ENCODE assay signal across 8 cellular contexts in the genomic region with DNA sequence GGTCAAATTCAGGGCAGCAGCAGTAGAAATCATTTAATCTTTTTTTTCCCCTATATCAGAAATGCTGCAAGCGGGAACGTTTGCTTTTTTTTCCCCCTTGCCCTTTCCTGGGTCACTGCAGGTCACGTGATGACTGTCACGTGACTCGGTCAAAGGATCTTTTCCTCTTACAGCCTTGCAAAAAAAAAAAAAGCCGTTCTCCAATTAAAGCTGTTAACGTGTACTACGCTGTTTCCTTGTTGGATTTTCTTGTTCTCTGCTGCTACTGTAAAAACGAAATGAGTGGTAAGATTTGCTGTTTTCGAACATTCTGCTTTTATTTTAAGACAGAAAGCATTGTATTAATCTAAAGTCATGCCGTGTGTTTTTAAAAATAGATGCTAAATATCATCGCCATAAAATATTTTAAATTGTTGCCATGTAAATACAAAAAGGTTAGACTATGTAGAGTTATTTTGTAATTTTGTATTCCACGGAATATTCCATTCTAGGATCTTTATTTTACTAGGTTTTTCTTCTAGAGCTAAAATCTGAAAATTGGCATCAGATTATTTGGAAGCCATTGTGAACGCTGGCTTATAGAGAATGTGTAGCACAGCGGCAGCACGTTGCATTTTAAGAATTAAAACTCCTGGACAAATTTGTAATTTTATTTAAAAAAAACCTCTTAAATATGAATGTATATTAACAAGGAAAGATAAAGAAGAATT.
A peak's percentile ranks its signal among the peaks of the same experiment; 100 is the strongest.
DNase-seq lines count a peak whose midpoint lies in the region; ATAC-seq and TF ChIP-seq lines count a peak whose summit lies in the region.

No MANE protein-coding gene starts in this region.

- H3K9me3 Mint-ChIP-seq in activated CD8-positive, alpha-beta T cell treated with anti-CD3 and anti-CD28 coated beads for 36 hours: no peaks in the 10 kb centered on the region

- TF ChIP-seq CTCF in GM06990 (IDR thresholded peaks at IDR 0.05; ENCODE audit: insufficient read depth, low read length, poor library complexity, severe bottlenecking): no peak
- no peak for TF ChIP-seq CTCF in activated CD8-positive, alpha-beta T cell treated with anti-CD3 and anti-CD28 coated beads for 36 hours (IDR thresholded peaks at IDR 0.05)

- peak overlapping the region; percentile 88 for H3K4me3 Mint-ChIP-seq in activated CD8-positive, alpha-beta T cell treated with anti-CD3 and anti-CD28 coated beads for 36 hours

- peak overlapping the region; percentile 94 for H3K27ac Mint-ChIP-seq in activated CD8-positive, alpha-beta T cell treated with anti-CD3 and anti-CD28 coated beads for 36 hours

- H3K36me3 ChIP-seq in GM06990 (ENCODE audit: control insufficient read depth, insufficient read depth, low read length): no peaks in the 10 kb centered on the region

- intact Hi-C loops in activated CD8-positive, alpha-beta T cell treated with anti-CD3 and anti-CD28 coated beads for 36 hours (cut with micrococcal nuclease): loop anchor here (5.0 kb wide), 1 partner anchor 133 kb away; the partner anchor contains the start of gene FNDC3A

- no peaks in the 10 kb centered on the region for H3K27me3 ChIP-seq in GM06990 (replicated peaks; ENCODE audit: control insufficient read depth, insufficient read depth, low read length)

- CTCF ChIA-PET in activated CD8-positive, alpha-beta T cell treated with anti-CD3 and anti-CD28 coated beads for 36 hours (lab: Charles Lee): interaction anchor here (0.9 to 2.5 kb wide), 2 partner anchors 11 to 15 kb away, joined by 4 to 10 read pairs; no protein-coding TSS in a partner anchor

- no peaks in the 10 kb centered on the region for H3K27me3 Mint-ChIP-seq in activated CD8-positive, alpha-beta T cell treated with anti-CD3 and anti-CD28 coated beads for 36 hours

- H3K36me3 Mint-ChIP-seq in activated CD8-positive, alpha-beta T cell treated with anti-CD3 and anti-CD28 coated beads for 36 hours (ENCODE audit: low read depth): peaks cover 10% of the 10 kb centered on the region

- DNase-seq in GM06990 (ENCODE audit: extremely low read depth, insufficient read length): peak; percentile 44
- peak; percentile 90 for DNase-seq in NCI-H82 treated with DMSO at 0.1 percent for 48 hours (lab: John Stamatoyannopoulos, UW; ENCODE audit: unreplicated experiment)
- peak; percentile 90 for DNase-seq in activated CD8-positive, alpha-beta T cell treated with anti-CD3 and anti-CD28 coated beads for 36 hours
- peak; percentile 70 for DNase-seq in effector CD8-positive, alpha-beta T cell (lab: John Stamatoyannopoulos, UW)
- peak; percentile 90 to 92 for DNase-seq in lung microvascular endothelial cell (ENCODE audit: low read depth in 2 of 2)
- peak; percentile 35 to 66 (median 54) for DNase-seq in stimulated activated CD4-positive, alpha-beta T cell treated with anti-CD3 and anti-CD28 coated beads, TNF-alpha, amount 100 ng/mL, for 24 hours (ENCODE audit: low read depth in 3 of 3)

- peak; percentile 77 for ATAC-seq in HG03354 (IDR thresholded peaks at IDR 0.05; ENCODE audit: poor library complexity, severe bottlenecking, unreplicated experiment)
- peak; percentile 72 for ATAC-seq in activated CD8-positive, alpha-beta T cell treated with anti-CD3 and anti-CD28 coated beads for 36 hours
- no peak for ATAC-seq in HG02642 (IDR thresholded peaks at IDR 0.05; ENCODE audit: poor library complexity, unreplicated experiment)

- POLR2A ChIA-PET in activated CD8-positive, alpha-beta T cell treated with anti-CD3 and anti-CD28 coated beads for 36 hours (lab: Charles Lee): interaction anchor here (0.5 to 0.7 kb wide), 3 partner anchors 18 to 332 kb away, joined by 3 read pairs; no protein-coding TSS in a partner anchor

- H3K4me3 ChIP-seq in GM06990 (replicated peaks; ENCODE audit: low read depth, low read length): peak overlapping the region; percentile 53

- H3K4me1 Mint-ChIP-seq in activated CD8-positive, alpha-beta T cell treated with anti-CD3 and anti-CD28 coated beads for 36 hours (ENCODE audit: low read depth): peaks cover 27% of the 10 kb centered on the region
